In genomic region chr9:94996638-94997037, GRCh38 we compare ENCODE assay signal across 14 cellular contexts.
DNase-seq lines count a peak whose midpoint lies in the region; ATAC-seq and TF ChIP-seq lines count a peak whose summit lies in the region.
"Had no signal": no experiment of that assay in that cellular context is flagged by ENCODE, and none has a peak within 500 bp of the region (broad histone marks: within the 10 kb centered on the region; RNA-seq: fewer than 3 reads in every experiment).

No MANE protein-coding gene starts in this region.

- no peak for TF ChIP-seq EP300 in ovary (IDR thresholded peaks at IDR 0.05)

- peaks cover 59% of the 10 kb centered on the region for H3K4me1 Mint-ChIP-seq in type B pancreatic cell (ENCODE audit: unreplicated experiment)
- H3K4me1 Mint-ChIP-seq in naive thymus-derived CD8-positive, alpha-beta T cell = no peaks in the 10 kb centered on the region

- H3K4me1 ChIP-seq in body of pancreas (peaks cover 43% of the 10 kb centered on the region), ovary (ENCODE audit: insufficient read depth) (peaks cover 24% of the 10 kb centered on the region)

- H3K9me3 ChIP-seq in body of pancreas = no peaks in the 10 kb centered on the region
- no peaks in the 10 kb centered on the region for H3K9me3 ChIP-seq in ovary
- H3K9me3 ChIP-seq: neutrophil had no signal

- H3K4me3 ChIP-seq in body of pancreas (no peak overlapping the region), ovary (no peak overlapping the region)
- H3K4me3 ChIP-seq: GM12878, K562 had no signal

- intact Hi-C loops in body of pancreas (cut with DNase I) = no loop called here
- intact Hi-C loops in left ventricle myocardium superior (cut with micrococcal nuclease) = loop anchor here (5.0 kb wide), 1 partner anchor 44 kb away; no protein-coding TSS in a partner anchor
- intact Hi-C loops in ovary (cut with DNase I) = loop anchor here in 1 of 4 donors (10.0 kb wide), 1 partner anchor 72 kb away; no protein-coding TSS in a partner anchor

- no peaks in the 10 kb centered on the region for H3K27me3 Mint-ChIP-seq in type B pancreatic cell
- peaks cover 17 to 47% (median 23%) of the 10 kb centered on the region in 5 donors for H3K27me3 Mint-ChIP-seq in naive thymus-derived CD8-positive, alpha-beta T cell

- H3K4me3 Mint-ChIP-seq in type B pancreatic cell = peak overlapping the region; percentile 19
- H3K4me3 Mint-ChIP-seq in naive thymus-derived CD8-positive, alpha-beta T cell = no peak overlapping the region
- H3K4me3 Mint-ChIP-seq: T-helper 1 cell treated with Interleukin-12 subunit alpha and Interleukin-12 subunit beta and Interleukin-4 antibody, amounts not matched to agents 30 μg/mL and 1 μg/mL, for 36 hours had no signal

- WGBS in body of pancreas, 2 donors = 18 to 54% methylated on average over 1 of the region's 1 CpG
- 28 to 41% (median 36%) methylated on average over 1 of the region's 1 CpG for WGBS in ovary, 3 donors

- peak overlapping the region; percentile 91 for H3K27ac Mint-ChIP-seq in type B pancreatic cell
- no peak overlapping the region for H3K27ac Mint-ChIP-seq in naive thymus-derived CD8-positive, alpha-beta T cell
- H3K27ac Mint-ChIP-seq: T-helper 1 cell treated with Interleukin-12 subunit alpha and Interleukin-12 subunit beta and Interleukin-4 antibody, amounts not matched to agents 30 μg/mL and 1 μg/mL, for 36 hours had no signal

- no peaks in the 10 kb centered on the region for H3K36me3 ChIP-seq in body of pancreas (replicated peaks in 1 of 2; ENCODE audit: insufficient read depth in 1 of 2, low read depth in 2 of 2)
- H3K36me3 ChIP-seq in ovary = no peaks in the 10 kb centered on the region
- H3K36me3 ChIP-seq: neutrophil had no signal

- H3K9me3 Mint-ChIP-seq in type B pancreatic cell = peaks cover 4% of the 10 kb centered on the region
- no peaks in the 10 kb centered on the region for H3K9me3 Mint-ChIP-seq in naive thymus-derived CD8-positive, alpha-beta T cell
- H3K9me3 Mint-ChIP-seq: T-helper 1 cell treated with Interleukin-12 subunit alpha and Interleukin-12 subunit beta and Interleukin-4 antibody, amounts not matched to agents 30 μg/mL and 1 μg/mL, for 36 hours had no signal

- TF ChIP-seq CTCF in body of pancreas (IDR thresholded peaks at IDR 0.05) (no peak), ovary (IDR thresholded peaks at IDR 0.05) (no peak), type B pancreatic cell (conservative IDR thresholded peaks at IDR 0.05) (no peak)

- H3K27ac ChIP-seq in body of pancreas = peak overlapping the region in 3 of 4 donors; percentile 47 to 72 (median 67)
- H3K27ac ChIP-seq in ovary = peak overlapping the region; percentile 54 to 77
- H3K27ac ChIP-seq: neutrophil had no signal

- H3K36me3 Mint-ChIP-seq in type B pancreatic cell = peaks cover 4% of the 10 kb centered on the region
- H3K36me3 Mint-ChIP-seq in naive thymus-derived CD8-positive, alpha-beta T cell = peaks cover 11 to 39% (median 23%) of the 10 kb centered on the region in 3 donors

- POLR2A ChIA-PET in naive thymus-derived CD8-positive, alpha-beta T cell (lab: Charles Lee) = no interaction called here

- TF ChIP-seq POLR2A in body of pancreas (IDR thresholded peaks at IDR 0.05) (no peak), ovary (IDR thresholded peaks at IDR 0.05) (no peak)

- H3K27me3 ChIP-seq in body of pancreas (no peaks in the 10 kb centered on the region), ovary (no peaks in the 10 kb centered on the region)

- no peak for ATAC-seq in body of pancreas
- ATAC-seq in left ventricle myocardium superior = peak; percentile 34
- no peak for ATAC-seq in HG03469 (IDR thresholded peaks at IDR 0.05; ENCODE audit: unreplicated experiment)
- ATAC-seq in naive thymus-derived CD8-positive, alpha-beta T cell = no peak
- ATAC-seq: GM12878, K562 had no signal

- DNase-seq in body of pancreas = no peak
- no peak for DNase-seq in left ventricle myocardium superior
- DNase-seq in ovary = no peak
- DNase-seq in type B pancreatic cell (ENCODE audit: extremely low spot score, unreplicated experiment) = no peak
- DNase-seq in activated T-cell treated with anti-CD3 and anti-CD28 coated beads, Interleukin-2, amount 50 U/mL, for 48 hours = no peak
- DNase-seq in naive thymus-derived CD8-positive, alpha-beta T cell = no peak
- DNase-seq: activated CD4-positive, alpha-beta T cell treated with anti-CD3 and anti-CD28 coated beads for 48 hours; C1 segment of cervical spinal cord; effector memory CD4-positive, alpha-beta T cell had no signal
